Comparison of ENCODE assay signal across 1 cellular context in the genomic region with DNA sequence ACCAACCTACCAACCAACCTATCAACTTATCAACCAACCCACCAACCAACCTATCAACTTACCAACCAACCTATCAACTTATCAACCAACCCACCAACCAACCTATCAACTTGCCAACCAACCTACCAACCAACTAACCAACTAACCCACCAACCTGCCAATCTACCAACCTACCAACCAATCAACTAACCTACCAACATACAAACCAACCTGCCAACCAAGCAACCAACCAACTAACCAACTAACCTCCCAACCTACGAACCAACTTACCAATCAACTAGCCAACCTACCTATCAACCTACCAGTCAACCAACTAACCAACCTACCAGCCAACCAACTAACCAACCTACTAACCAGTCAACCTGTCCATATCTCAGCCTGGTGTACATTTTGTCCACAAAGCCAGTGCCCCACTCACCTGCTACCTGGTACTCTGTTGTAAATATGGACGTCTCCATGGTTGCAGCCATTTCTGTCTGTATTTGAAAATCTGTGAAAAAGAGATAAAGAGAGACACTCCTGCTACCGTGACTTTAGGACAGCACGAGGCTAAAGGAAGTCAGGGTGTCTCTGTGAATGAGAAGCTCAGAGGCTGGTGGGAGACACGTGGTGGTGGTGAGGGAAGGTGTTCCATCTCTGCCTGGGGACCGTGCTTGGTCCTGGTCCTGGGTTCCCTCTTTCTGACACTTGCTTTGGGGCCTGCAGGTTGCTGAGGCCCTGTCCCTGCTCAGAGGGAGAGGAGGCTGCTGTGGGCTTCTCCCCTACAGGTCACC.
TF ChIP-seq lines count a peak whose summit lies in the region.

No MANE protein-coding gene starts in this region.

TF ChIP-seq in SK-N-SH, 30 proteins besides CTCF, POLR2A, EP300 and RAD21 (continued from another document):
- TF ChIP-seq USF2 (IDR thresholded peaks at IDR 0.05; ENCODE audit: borderline replicate concordance, low read depth, low read length): no peak
- no peak for TF ChIP-seq MXI1 (IDR thresholded peaks at IDR 0.05; ENCODE audit: low read depth, low read length)
- no peak for TF ChIP-seq TCF12 (IDR thresholded peaks at IDR 0.05)
- TF ChIP-seq FOSL2 (IDR thresholded peaks at IDR 0.05; ENCODE audit: borderline replicate concordance, low read depth): no peak
- TF ChIP-seq REST (IDR thresholded peaks at IDR 0.05; ENCODE audit: low read depth, low read length): no peak
- no peak for TF ChIP-seq TAF1 (IDR thresholded peaks at IDR 0.05; ENCODE audit: borderline replicate concordance, low read depth, low read length)
- no peak for TF ChIP-seq IRF3 (IDR thresholded peaks at IDR 0.05; ENCODE audit: low read depth, low read length)
- no peak for TF ChIP-seq CHD2 (IDR thresholded peaks at IDR 0.05; ENCODE audit: low read length, partially characterized antibody)
- no peak for TF ChIP-seq NFIC (IDR thresholded peaks at IDR 0.05; ENCODE audit: borderline replicate concordance)
- TF ChIP-seq MEF2A (IDR thresholded peaks at IDR 0.05; ENCODE audit: borderline replicate concordance, low read depth): no peak
- no peak for TF ChIP-seq RFX5 (IDR thresholded peaks at IDR 0.05; ENCODE audit: low read length)
- no peak for TF ChIP-seq NRF1 (IDR thresholded peaks at IDR 0.05; ENCODE audit: low read depth, low read length)
- TF ChIP-seq ELF1 (IDR thresholded peaks at IDR 0.05): no peak
- TF ChIP-seq JUND (IDR thresholded peaks at IDR 0.05): no peak
- no peak for TF ChIP-seq RCOR1 (IDR thresholded peaks at IDR 0.05; ENCODE audit: low read length)
- no peak for TF ChIP-seq GABPA (IDR thresholded peaks at IDR 0.05; ENCODE audit: low read depth)
- no peak for TF ChIP-seq SIN3A (IDR thresholded peaks at IDR 0.05; ENCODE audit: borderline replicate concordance, low read depth, low read length)
- TF ChIP-seq YY1 (IDR thresholded peaks at IDR 0.05; ENCODE audit: low read depth): no peak
